Comparison of ENCODE assay signal across 26 cellular contexts in genomic region chr7:155638366-155638765, GRCh38.
"Had no signal": no experiment of that assay in that cellular context is flagged by ENCODE, and none has a peak within 500 bp of the region (broad histone marks: within the 10 kb centered on the region; RNA-seq: fewer than 3 reads in every experiment).

No MANE protein-coding gene starts in this region.

- H3K27me3 ChIP-seq: esophagus muscularis mucosa, heart left ventricle, suprapubic skin, tibial nerve had no signal

- H3K4me1 ChIP-seq: foreskin keratinocyte had no signal

- ATAC-seq: activated CD4-positive, CD25-positive, alpha-beta regulatory T cell treated with anti-CD3 and anti-CD28 coated beads, Interleukin-2, amount 50 U/mL, for 24 hours; foreskin keratinocyte; heart left ventricle; left colon; natural killer cell treated with Interleukin-12 subunit alpha and Interleukin-12 subunit beta and Interleukin-15 and Interleukin-18, amount 100 ng/mL, for 72 hours; right cardiac atrium had no signal

- H3K36me3 ChIP-seq: suprapubic skin had no signal

- H3K27ac Mint-ChIP-seq: activated CD4-positive, alpha-beta memory T cell treated with anti-CD3 and anti-CD28 coated beads for 36 hours; immature natural killer cell; natural killer cell treated with Interleukin-12 subunit alpha and Interleukin-12 subunit beta and Interleukin-15 and Interleukin-18, amount 100 ng/mL, for 72 hours had no signal

- H3K4me3 ChIP-seq: esophagus muscularis mucosa, heart left ventricle, suprapubic skin, tibial nerve had no signal

- DNase-seq: activated CD4-positive, alpha-beta memory T cell treated with anti-CD3 and anti-CD28 coated beads for 36 hours; activated CD4-positive, alpha-beta T cell treated with anti-CD3 and anti-CD28 coated beads for 48 hours; activated CD8-positive, alpha-beta memory T cell treated with anti-CD3 and anti-CD28 coated beads, Interleukin-2, amount 50 U/mL, for 4 hours; activated gamma-delta T cell; activated naive CD4-positive, alpha-beta T cell treated with anti-CD3 and anti-CD28 coated beads, Interleukin-2, amount 50 U/mL, for 16 hours; activated T-cell treated with anti-CD3 and anti-CD28 coated beads, Interleukin-2, amount 50 U/mL, for 1 hour; amygdala; caudate nucleus; foreskin keratinocyte; heart left ventricle; hypothalamus; immature natural killer cell; kidney; left colon; mammary epithelial cell; right cardiac atrium; stimulated activated CD4-positive, alpha-beta T cell treated with anti-CD3 and anti-CD28 coated beads, Interleukin-15, amount 100 ng/mL, for 24 hours; stimulated activated CD4-positive, alpha-beta T cell treated with anti-CD3 and anti-CD28 coated beads, Interleukin-2, amount 100 ng/mL, for 24 hours; stimulated activated naive CD4-positive, alpha-beta T cell; T-helper 9 cell had no signal

- H3K27ac ChIP-seq: esophagus muscularis mucosa, foreskin keratinocyte, heart left ventricle, suprapubic skin, tibial nerve, VCaP had no signal

- H3K4me3 Mint-ChIP-seq: activated CD4-positive, alpha-beta memory T cell treated with anti-CD3 and anti-CD28 coated beads for 36 hours; immature natural killer cell; natural killer cell treated with Interleukin-12 subunit alpha and Interleukin-12 subunit beta and Interleukin-15 and Interleukin-18, amount 100 ng/mL, for 72 hours had no signal
